Comparison of ENCODE assay signal across 12 cellular contexts in the genomic region with DNA sequence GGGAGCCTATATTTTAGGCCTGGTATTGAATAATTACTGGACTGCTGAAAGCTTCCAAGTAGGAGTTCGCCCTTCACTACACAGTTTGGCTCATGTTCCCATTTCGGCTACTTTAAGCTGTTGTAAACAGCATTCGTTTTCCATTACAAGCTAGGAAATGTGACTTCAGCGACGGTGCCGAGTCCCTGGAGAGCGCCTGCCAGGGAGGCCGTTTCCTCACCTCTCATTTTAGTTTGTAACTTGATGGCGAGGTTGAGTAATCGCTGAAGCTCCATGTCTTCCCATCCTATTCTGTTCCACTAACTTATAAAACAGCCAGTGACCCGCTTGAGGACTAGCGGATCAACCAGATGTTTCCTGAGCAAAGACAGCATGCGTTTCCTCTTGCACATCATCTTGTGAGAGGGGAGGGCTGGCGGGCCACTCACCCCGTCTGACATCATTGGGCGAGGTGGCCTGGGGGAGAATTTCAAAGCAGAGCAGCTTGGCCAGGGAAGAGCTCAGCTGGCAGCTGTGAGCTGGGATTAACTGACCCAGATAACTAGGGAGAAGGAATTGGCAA. TPM values are rescaled to one million over a fixed set of nuclear protein-coding genes. Genes with fewer than 3 reads are reported as not detected.
DNase-seq lines count a peak whose midpoint lies in the region; ATAC-seq and TF ChIP-seq lines count a peak whose summit lies in the region.
"Had no signal": no experiment of that assay in that cellular context is flagged by ENCODE, and none has a peak within 500 bp of the region (broad histone marks: within the 10 kb centered on the region; RNA-seq: fewer than 3 reads in every experiment).

No MANE protein-coding gene starts in this region.

- H3K4me1 ChIP-seq in breast epithelium (no peaks in the 10 kb centered on the region), left lung (peaks cover 0 to 7% of the 10 kb centered on the region in 2 donors)

- peak; percentile 53 for ATAC-seq in left lung
- ATAC-seq in HG02884 (IDR thresholded peaks at IDR 0.05; ENCODE audit: unreplicated experiment): no peak
- ATAC-seq in HG03196 (IDR thresholded peaks at IDR 0.05; ENCODE audit: unreplicated experiment): no peak

- no peaks in the 10 kb centered on the region for H3K27me3 Mint-ChIP-seq in MCF 10A (ENCODE audit: insufficient read depth, unreplicated experiment)
- H3K27me3 Mint-ChIP-seq in immature natural killer cell (ENCODE audit: low read depth in 3 of 3): peaks cover 0 to 1% (median 0%) of the 10 kb centered on the region in 3 donors

- H3K36me3 ChIP-seq in breast epithelium (no peaks in the 10 kb centered on the region), left lung (peaks cover 0 to 2% of the 10 kb centered on the region in 2 donors)

- no TSS peak for BruUV-seq in MCF 10A (replicated peaks; lab: Mats Ljungman, UMichigan)

- H3K4me3 ChIP-seq in breast epithelium: no peak overlapping the region
- no peak overlapping the region for H3K4me3 ChIP-seq in left lung

- H3K27me3 ChIP-seq in breast epithelium: no peaks in the 10 kb centered on the region
- H3K27me3 ChIP-seq in left lung: no peaks in the 10 kb centered on the region

- peak; percentile 41 for DNase-seq in MCF 10A (ENCODE audit: unreplicated experiment)
- no peak for DNase-seq in breast epithelium (ENCODE audit: low spot score in 2 of 2)
- peak; percentile 92 to 98 for DNase-seq in dermis microvascular lymphatic vessel endothelial cell (ENCODE audit: low read depth in 2 of 2)
- DNase-seq in left lung: peak in 1 of 2 donors; percentile 73
- DNase-seq in putamen (ENCODE audit: low spot score): no peak
- no peak for DNase-seq in immature natural killer cell
- DNase-seq: activated CD8-positive, alpha-beta memory T cell treated with anti-CD3 and anti-CD28 coated beads, Interleukin-2, amount 50 U/mL, for 48 hours; AML-193; retina had no signal

- POLR2A ChIA-PET in MCF 10A (lab: Yijun Ruan, JAX): no interaction called here

- H3K4me1 Mint-ChIP-seq in MCF 10A (ENCODE audit: insufficient read depth, unreplicated experiment): no peaks in the 10 kb centered on the region
- H3K4me1 Mint-ChIP-seq in immature natural killer cell: no peaks in the 10 kb centered on the region
- H3K4me1 Mint-ChIP-seq: central memory CD8-positive, alpha-beta T cell had no signal

- CTCF ChIA-PET in MCF 10A (lab: Yijun Ruan, JAX): interaction anchor here (0.6 to 6.5 kb wide), 4 partner anchors 13 to 1128 kb away, joined by 3 to 52 read pairs (median 20); no protein-coding TSS in a partner anchor

- no peaks in the 10 kb centered on the region for H3K9me3 ChIP-seq in breast epithelium
- no peaks in the 10 kb centered on the region for H3K9me3 ChIP-seq in left lung

- intact Hi-C loops in MCF 10A (cut with micrococcal nuclease): no loop called here
- intact Hi-C loops in breast epithelium (cut with DNase I; ENCODE audit: low total_unique reads): no loop called here
- intact Hi-C loops in left lung (cut with DNase I): no loop called here

- no peak for TF ChIP-seq POLR2A in breast epithelium (IDR thresholded peaks at IDR 0.05)

- H3K9me3 Mint-ChIP-seq in MCF 10A (ENCODE audit: unreplicated experiment) (no peaks in the 10 kb centered on the region), immature natural killer cell (no peaks in the 10 kb centered on the region)
- H3K9me3 Mint-ChIP-seq: central memory CD8-positive, alpha-beta T cell had no signal

- H3K27ac Mint-ChIP-seq in MCF 10A (ENCODE audit: low read depth, unreplicated experiment): no peak overlapping the region
- H3K27ac Mint-ChIP-seq in immature natural killer cell: no peak overlapping the region

- TF ChIP-seq CTCF in MCF 10A (IDR thresholded peaks at IDR 0.05; ENCODE audit: unreplicated experiment): no peak
- TF ChIP-seq CTCF in breast epithelium (IDR thresholded peaks at IDR 0.05): no peak
- no peak for TF ChIP-seq CTCF in left lung (IDR thresholded peaks at IDR 0.05)

- H3K36me3 Mint-ChIP-seq in MCF 10A (ENCODE audit: insufficient read depth, unreplicated experiment) (no peaks in the 10 kb centered on the region), immature natural killer cell (peaks cover 3 to 12% (median 7%) of the 10 kb centered on the region in 3 donors)

- H3K27ac ChIP-seq in breast epithelium: peak overlapping the region in 1 of 2 donors; percentile 60
- peak overlapping the region in 1 of 2 donors; percentile 2 for H3K27ac ChIP-seq in left lung

- H3K4me3 Mint-ChIP-seq in MCF 10A (ENCODE audit: unreplicated experiment): no peak overlapping the region
- H3K4me3 Mint-ChIP-seq in immature natural killer cell: no peak overlapping the region
- H3K4me3 Mint-ChIP-seq: central memory CD8-positive, alpha-beta T cell had no signal

RNA-seq across cellular contexts. Expression of a gene that starts 32.9 kb away (rescaled TPM):
- total RNA-seq in MCF 10A (2022): 10.2 and 11.9 TPM in 2 replicates
- 10 to 100 TPM; 19.3 to 29.4 (median 25.0) TPM for total RNA-seq in breast epithelium
- total RNA-seq in dermis microvascular lymphatic vessel endothelial cell: 26.0 and 26.3 TPM in 2 replicates
- 10 to 100 TPM; 22.9 to 23.6 TPM for total RNA-seq in left lung
- polyA plus RNA-seq in immature natural killer cell: 10 to 100 TPM in 2 of 3 donors, 1 to 10 TPM in 1; 8.9 to 17.3 (median 11.6) TPM

Comparison
In these comparisons a context has a peak if more than half of its experiments do, and no peak if none do; other contexts are left out.
1. DNase-seq: peak in MCF 10A (single experiment) and dermis microvascular lymphatic vessel endothelial cell (2 of 2); none in breast epithelium (0 of 2), putamen (single experiment) and immature natural killer cell (0 of 3).